Comparison of ENCODE assay signal across 18 cellular contexts in the genomic region with DNA sequence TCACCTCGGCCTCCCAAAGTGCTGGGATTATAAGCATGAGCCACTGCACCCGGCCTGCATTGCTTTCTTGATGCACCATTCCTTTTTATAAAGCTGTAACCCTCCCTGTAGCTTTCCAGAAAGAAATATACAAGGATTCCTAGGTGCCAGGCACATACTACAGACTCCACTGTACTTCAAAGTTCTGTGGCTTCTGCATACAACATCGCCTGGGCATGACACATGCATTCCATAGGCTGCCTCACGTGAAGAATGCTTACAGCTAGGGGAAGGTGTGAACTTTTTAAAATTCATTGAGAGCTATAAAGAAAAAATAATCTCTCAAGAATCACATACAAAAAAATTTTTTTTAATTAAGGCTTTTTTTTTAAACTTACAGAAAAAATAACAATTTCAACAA.
"Had no signal": no experiment of that assay in that cellular context is flagged by ENCODE, and none has a peak within 500 bp of the region (broad histone marks: within the 10 kb centered on the region; RNA-seq: fewer than 3 reads in every experiment).

No MANE protein-coding gene starts in this region.

- H3K27me3 ChIP-seq: cardiac muscle cell, gastrocnemius medialis, ovary had no signal

- H3K36me3 Mint-ChIP-seq: activated naive CD8-positive, alpha-beta T cell treated with anti-CD3 and anti-CD28 coated beads for 36 hours had no signal

- H3K9me3 Mint-ChIP-seq: activated naive CD8-positive, alpha-beta T cell treated with anti-CD3 and anti-CD28 coated beads for 36 hours; activated T-cell treated with anti-CD3 and anti-CD28 coated beads, Interleukin-2, amount 50 U/mL, for 4 hours; memory B cell; nephron progenitor cell had no signal

- H3K4me3 ChIP-seq: cardiac muscle cell, coronary artery, gastrocnemius medialis, left ventricle myocardium inferior, ovary had no signal

- DNase-seq: activated CD4-positive, alpha-beta T cell treated with anti-CD3 and anti-CD28 coated beads for 1 hour; activated CD4-positive, alpha-beta T cell treated with anti-CD3 and anti-CD28 coated beads, Interleukin-2, amount 50 U/mL, for 48 hours; activated gamma-delta T cell; activated naive CD8-positive, alpha-beta T cell treated with anti-CD3 and anti-CD28 coated beads for 36 hours; activated T-cell treated with anti-CD3 and anti-CD28 coated beads, Interleukin-2, amount 50 U/mL, for 4 hours; anterior cingulate cortex; effector CD4-positive, alpha-beta T cell; gastrocnemius medialis; islet precursor cell; left ventricle myocardium inferior; nephron progenitor cell; ovary; stimulated activated CD4-positive, alpha-beta T cell treated with anti-CD3 and anti-CD28 coated beads, Interleukin-12 subunit alpha, Interleukin-12 subunit beta, amount 100 ng/mL, for 4 hours; stimulated activated CD4-positive, alpha-beta T cell treated with anti-CD3 and anti-CD28 coated beads, Interleukin-2, amount 100 ng/mL, for 48 hours; stimulated activated naive CD4-positive, alpha-beta T cell treated with Interleukin-2 at 50 U/mL for 16 hours had no signal

- H3K27ac ChIP-seq: cardiac muscle cell, coronary artery, gastrocnemius medialis, left ventricle myocardium inferior, ovary had no signal

- ATAC-seq: activated T-cell treated with anti-CD3 and anti-CD28 coated beads, Interleukin-2, amount 50 U/mL, for 4 hours; gastrocnemius medialis had no signal

- H3K27ac Mint-ChIP-seq: activated naive CD8-positive, alpha-beta T cell treated with anti-CD3 and anti-CD28 coated beads for 36 hours; memory B cell; nephron progenitor cell had no signal

- H3K27me3 Mint-ChIP-seq: activated naive CD8-positive, alpha-beta T cell treated with anti-CD3 and anti-CD28 coated beads for 36 hours; memory B cell had no signal

- H3K9me3 ChIP-seq: gastrocnemius medialis, left ventricle myocardium inferior, ovary had no signal

- H3K36me3 ChIP-seq: cardiac muscle cell, gastrocnemius medialis, ovary had no signal

- H3K4me3 Mint-ChIP-seq: activated naive CD8-positive, alpha-beta T cell treated with anti-CD3 and anti-CD28 coated beads for 36 hours; activated T-cell treated with anti-CD3 and anti-CD28 coated beads, Interleukin-2, amount 50 U/mL, for 4 hours; memory B cell; nephron progenitor cell had no signal
